21 cellular contexts compared by ENCODE assay signal in the genomic region with DNA sequence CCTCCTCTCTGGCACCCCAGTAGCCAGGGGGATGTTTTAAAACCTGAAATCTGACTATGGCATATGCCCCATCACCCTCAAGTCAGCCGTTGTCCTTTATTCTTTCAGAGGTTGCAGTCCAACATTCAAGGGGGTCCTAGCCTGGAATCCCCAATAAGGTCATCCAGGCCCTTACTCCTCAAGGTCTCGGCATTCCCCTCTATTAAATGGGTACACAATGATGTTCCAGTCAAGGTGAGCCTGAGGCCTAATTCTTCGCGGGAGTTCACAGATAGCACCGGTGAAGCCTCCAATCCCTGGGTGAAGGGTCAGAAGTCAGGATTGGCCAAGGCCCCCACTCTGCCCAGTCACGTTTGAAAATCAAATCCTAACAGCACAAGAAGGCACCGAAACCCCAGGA. TPM values are rescaled to one million over a fixed set of nuclear protein-coding genes. Genes with fewer than 3 reads are reported as not detected.
DNase-seq lines count a peak whose midpoint lies in the region; ATAC-seq, FAIRE-seq and TF ChIP-seq lines count a peak whose summit lies in the region.
"Had no signal": no experiment of that assay in that cellular context is flagged by ENCODE, and none has a peak within 500 bp of the region (broad histone marks: within the 10 kb centered on the region; RNA-seq: fewer than 3 reads in every experiment).

No MANE protein-coding gene starts in this region.

- TF ChIP-seq CTCF in K562 (IDR thresholded peaks at IDR 0.05 in 2 of 3, conservative IDR thresholded peaks at IDR 0.05 in 1 of 3; ENCODE audit: insufficient read depth in 2 of 3, low read depth in 1 of 3, low read length in 3 of 3) (no peak), OCI-LY7 (conservative IDR thresholded peaks at IDR 0.05; ENCODE audit: low read length) (no peak)

- peak overlapping the region; percentile 55 for H4K8ac ChIP-seq in mesenchymal stem cell (ENCODE audit: low read length)
- H4K8ac ChIP-seq in trophoblast cell (ENCODE audit: low read depth, low read length) = no peak overlapping the region

- peak overlapping the region; percentile 62 for H2BK15ac ChIP-seq in mesenchymal stem cell (ENCODE audit: low read depth, poor library complexity, severe bottlenecking)

- in situ Hi-C loops in K562 (cut with MboI) = no loop called here

- H3K9ac ChIP-seq in NT2/D1 (ENCODE audit: insufficient read length, low read depth) = peak overlapping the region; percentile 34
- H3K9ac ChIP-seq in K562 (ENCODE audit: insufficient read depth in 1 of 2, low read depth in 2 of 2, low read length in 2 of 2) = no peak overlapping the region
- H3K9ac ChIP-seq in mesenchymal stem cell (ENCODE audit: low read length) = no peak overlapping the region
- H3K9ac ChIP-seq in trophoblast cell (ENCODE audit: low read length) = no peak overlapping the region
- H3K9ac ChIP-seq: BLaER1, GM23248 had no signal

- no peaks in the 10 kb centered on the region for H3K9me3 ChIP-seq in NT2/D1 (ENCODE audit: insufficient read depth, low read length)
- no peaks in the 10 kb centered on the region for H3K9me3 ChIP-seq in K562 (replicated peaks; ENCODE audit: control insufficient read depth, insufficient read depth, low read depth, low read length)
- H3K9me3 ChIP-seq in mesenchymal stem cell (ENCODE audit: control insufficient read depth, low read length) = no peaks in the 10 kb centered on the region
- no peaks in the 10 kb centered on the region for H3K9me3 ChIP-seq in trophoblast cell (ENCODE audit: insufficient read depth, low read depth, low read length)
- H3K9me3 ChIP-seq in OCI-LY7 (ENCODE audit: low read length) = no peaks in the 10 kb centered on the region
- H3K9me3 ChIP-seq: BLaER1 had no signal

- no peak overlapping the region for H4K12ac ChIP-seq in trophoblast cell (ENCODE audit: low read depth, low read length)

- no peak overlapping the region for H2BK5ac ChIP-seq in mesenchymal stem cell (ENCODE audit: low read depth, low read length, poor library complexity, severe bottlenecking)
- H2BK5ac ChIP-seq in trophoblast cell (ENCODE audit: low read depth, low read length, poor library complexity) = no peak overlapping the region

- H3K4me3 ChIP-seq in NT2/D1 (ENCODE audit: insufficient read length, low read depth) (no peak overlapping the region), K562 (no peak overlapping the region), mesenchymal stem cell (ENCODE audit: insufficient read depth in 1 of 2, low read depth in 1 of 2, low read length in 2 of 2) (no peak overlapping the region), trophoblast cell (ENCODE audit: low read depth, low read length) (no peak overlapping the region), OCI-LY7 (ENCODE audit: low read depth, low read length, poor library complexity, severe bottlenecking) (no peak overlapping the region)
- H3K4me3 ChIP-seq: BLaER1, GM23248 had no signal

- H2AK5ac ChIP-seq in mesenchymal stem cell (ENCODE audit: low read length, severe bottlenecking) = no peak overlapping the region
- H2AK5ac ChIP-seq in trophoblast cell (ENCODE audit: low read length) = no peak overlapping the region

- H3K79me2 ChIP-seq in K562 (ENCODE audit: control insufficient read depth, insufficient read depth, low read length) (no peaks in the 10 kb centered on the region), trophoblast cell (ENCODE audit: control insufficient read depth, insufficient read depth, low read length, poor library complexity) (peaks cover 4% of the 10 kb centered on the region), OCI-LY7 (ENCODE audit: insufficient read depth, low read depth, low read length) (no peaks in the 10 kb centered on the region)

- H4K91ac ChIP-seq in mesenchymal stem cell (ENCODE audit: low read length) (no peak overlapping the region), trophoblast cell (ENCODE audit: low read depth, low read length) (peak overlapping the region; percentile 19)

- H3K79me1 ChIP-seq in mesenchymal stem cell (replicated peaks; ENCODE audit: low read length, poor library complexity, severe bottlenecking) (no peaks in the 10 kb centered on the region), trophoblast cell (ENCODE audit: low read length) (peaks cover 17% of the 10 kb centered on the region)

- intact Hi-C loops in K562 (cut with micrococcal nuclease) = no loop called here
- intact Hi-C loops in OCI-LY7 (cut with micrococcal nuclease; ENCODE audit: unreplicated experiment) = no loop called here

- no peak for FAIRE-seq in K562 (lab: Jason Lieb, UNC)
- FAIRE-seq: A204.1 had no signal

- no peaks in the 10 kb centered on the region for H4K20me1 ChIP-seq in K562 (replicated peaks; ENCODE audit: control insufficient read depth, insufficient read depth, low read length)
- H4K20me1 ChIP-seq in OCI-LY7 (ENCODE audit: insufficient read depth, low read length) = no peaks in the 10 kb centered on the region
- H4K20me1 ChIP-seq: BLaER1 had no signal

- no peak overlapping the region for H3K4ac ChIP-seq in mesenchymal stem cell (ENCODE audit: low read depth in 1 of 2, low read length in 2 of 2)
- H3K4ac ChIP-seq in trophoblast cell (ENCODE audit: low read depth, low read length) = no peak overlapping the region

- WGBS in K562 (ENCODE audit: insufficient coverage, low coverage, missing lambda C conversion rate) = 10% methylated on average over 4 of the region's 7 CpGs
- WGBS in mesenchymal stem cell = 96% methylated on average over 7 of the region's 7 CpGs
- WGBS in trophoblast cell (ENCODE audit: extremely low coverage, insufficient coverage, insufficient read length) = no CpG with 5 or more reads among the region's 7 CpGs

- no peaks in the 10 kb centered on the region for H3K9me2 ChIP-seq in OCI-LY7 (ENCODE audit: insufficient read depth, low read length)

- H3K23ac ChIP-seq in mesenchymal stem cell (ENCODE audit: low read length in 2 of 2) = no peak overlapping the region
- no peak overlapping the region for H3K23ac ChIP-seq in trophoblast cell (ENCODE audit: low read length)

- H3K14ac ChIP-seq in mesenchymal stem cell (ENCODE audit: low read length in 2 of 2) (no peak overlapping the region), trophoblast cell (ENCODE audit: low read length) (no peak overlapping the region)

- TF ChIP-seq POLR2A in K562 (conservative IDR thresholded peaks at IDR 0.05) = no peak

- BruUV-seq in K562 (replicated peaks; lab: Mats Ljungman, UMichigan) = no TSS peak
- BruUV-seq in OCI-LY7 (replicated peaks; lab: Mats Ljungman, UMichigan) = no TSS peak

- no peak for ATAC-seq in K562
- ATAC-seq in HG03460 (IDR thresholded peaks at IDR 0.05; ENCODE audit: unreplicated experiment) = no peak

- H3K18ac ChIP-seq in mesenchymal stem cell (ENCODE audit: low read depth in 1 of 2, low read length in 2 of 2) = no peak overlapping the region
- no peak overlapping the region for H3K18ac ChIP-seq in trophoblast cell (ENCODE audit: low read length)

- H3K9me1 ChIP-seq in K562 (ENCODE audit: control insufficient read depth, insufficient read depth, low read length) = no peaks in the 10 kb centered on the region

- no peak for TF ChIP-seq EP300 in K562 (IDR thresholded peaks at IDR 0.05; ENCODE audit: low read length)

- H3K27me3 ChIP-seq in NT2/D1 (ENCODE audit: insufficient read depth, insufficient read length) (no peaks in the 10 kb centered on the region), K562 (ENCODE audit: control insufficient read depth in 2 of 2, insufficient read depth in 2 of 2, low read length in 2 of 2) (no peaks in the 10 kb centered on the region), mesenchymal stem cell (ENCODE audit: control insufficient read depth in 1 of 2, insufficient read depth in 1 of 2, low read length in 2 of 2) (peaks cover 0 to 34% of the 10 kb centered on the region in 2 experiments), trophoblast cell (ENCODE audit: insufficient read depth, low read length) (no peaks in the 10 kb centered on the region)
- H3K27me3 ChIP-seq: BLaER1 had no signal

- H2BK12ac ChIP-seq in mesenchymal stem cell (ENCODE audit: low read length in 2 of 2) = peak overlapping the region; percentile 38 to 65
- H2BK12ac ChIP-seq in trophoblast cell (ENCODE audit: low read length) = no peak overlapping the region

- no peak overlapping the region for H2AFZ ChIP-seq in K562 (ENCODE audit: low read depth, low read length)
- no peak overlapping the region for H2AFZ ChIP-seq in mesenchymal stem cell (ENCODE audit: low read depth, low read length)
- no peak overlapping the region for H2AFZ ChIP-seq in trophoblast cell (ENCODE audit: insufficient read depth, low read length, poor library complexity)
- H2AFZ ChIP-seq in OCI-LY7 (ENCODE audit: low read length) = no peak overlapping the region
- H2AFZ ChIP-seq: GM23248 had no signal

- POLR2A ChIA-PET in K562 (lab: Yijun Ruan, JAX) (no interaction called here), OCI-LY7 (lab: Charles Lee) (no interaction called here)

- H3K4me2 ChIP-seq in K562 (ENCODE audit: insufficient read depth, low read length) (no peak overlapping the region), mesenchymal stem cell (ENCODE audit: low read length, poor library complexity, severe bottlenecking) (no peak overlapping the region), trophoblast cell (ENCODE audit: low read length) (no peak overlapping the region), OCI-LY7 (ENCODE audit: low read length) (no peak overlapping the region)
- H3K4me2 ChIP-seq: BLaER1 had no signal

- DNase-seq in NT2/D1 (ENCODE audit: low read depth, low spot score) = no peak
- no peak for DNase-seq in K562 (ENCODE audit: extremely low read depth in 1 of 4, low spot score in 3 of 4)
- no peak for DNase-seq in mesenchymal stem cell
- DNase-seq in trophoblast cell = no peak
- no peak for DNase-seq in CD1c-positive myeloid dendritic cell (ENCODE audit: extremely low spot score)
- DNase-seq in OCI-LY7 (ENCODE audit: low spot score) = no peak
- DNase-seq: CD4-positive, alpha-beta T cell; GM23248; H9; Karpas-422; NCI-H1092 treated with DMSO at 0.1 percent for 48 hours; NCI-H1436 treated with DMSO at 0.1 percent for 48 hours; NCI-H187 treated with DMSO at 0.1 percent for 48 hours; NCI-H2107; NCI-H748 treated with DMSO at 0.1 percent for 48 hours; RPMI8226; SHP77 treated with DMSO at 0.1 percent for 48 hours had no signal

- no peak overlapping the region for H3K27ac ChIP-seq in K562 (ENCODE audit: extremely low read depth, low read depth, low read length)
- H3K27ac ChIP-seq in mesenchymal stem cell (ENCODE audit: low read length, poor library complexity, severe bottlenecking) = no peak overlapping the region
- H3K27ac ChIP-seq in trophoblast cell (ENCODE audit: low read depth, low read length) = no peak overlapping the region
- H3K27ac ChIP-seq in OCI-LY7 (ENCODE audit: low read depth, low read length, poor library complexity, severe bottlenecking) = no peak overlapping the region
- H3K27ac ChIP-seq: BLaER1, GM23248 had no signal

- no peak for TF ChIP-seq RAD21 in K562 (CRISPR knock-in tag; conservative IDR thresholded peaks at IDR 0.05 in 1 of 2, IDR thresholded peaks at IDR 0.05 in 1 of 2)

- H3K36me3 ChIP-seq in NT2/D1 (ENCODE audit: insufficient read depth, insufficient read length, low read length) (no peaks in the 10 kb centered on the region), K562 (ENCODE audit: control insufficient read depth, insufficient read depth, low read length) (no peaks in the 10 kb centered on the region), mesenchymal stem cell (ENCODE audit: control insufficient read depth in 1 of 2, insufficient read depth in 2 of 2, low read depth in 1 of 2, low read length in 2 of 2) (no peaks in the 10 kb centered on the region), trophoblast cell (ENCODE audit: control insufficient read depth in 1 of 2, insufficient read depth in 2 of 2, low read length in 2 of 2) (no peaks in the 10 kb centered on the region), OCI-LY7 (ENCODE audit: insufficient read depth, low read length) (no peaks in the 10 kb centered on the region)
- H3K36me3 ChIP-seq: BLaER1 had no signal

- CTCF ChIA-PET in K562 (lab: Yijun Ruan, JAX; ENCODE audit: low intra/inter-chr PET ratio) = no interaction called here
- CTCF ChIA-PET in OCI-LY7 (lab: Charles Lee; ENCODE audit: unreplicated experiment) = no interaction called here

- peaks cover 30% of the 10 kb centered on the region for H3K4me1 ChIP-seq in NT2/D1 (ENCODE audit: insufficient read depth, insufficient read length)
- peaks cover 0 to 5% of the 10 kb centered on the region in 2 experiments; a peak in 2 of 5 replicates for H3K4me1 ChIP-seq in K562 (replicated peaks in 1 of 2; ENCODE audit: control insufficient read depth in 2 of 2, insufficient read depth in 2 of 2, low read length in 2 of 2)
- peaks cover 2% of the 10 kb centered on the region for H3K4me1 ChIP-seq in mesenchymal stem cell (ENCODE audit: control insufficient read depth, insufficient read depth, low read depth, low read length)
- H3K4me1 ChIP-seq in trophoblast cell (ENCODE audit: control insufficient read depth in 1 of 2, insufficient read depth in 2 of 2, low read length in 2 of 2) = peaks cover 22 to 23% of the 10 kb centered on the region in 2 experiments
- H3K4me1 ChIP-seq in OCI-LY7 (ENCODE audit: insufficient read depth, low read length, poor library complexity, severe bottlenecking) = no peaks in the 10 kb centered on the region
- H3K4me1 ChIP-seq: BLaER1 had no signal

- H2BK120ac ChIP-seq in mesenchymal stem cell (ENCODE audit: low read depth, low read length) = no peak overlapping the region
- H2BK120ac ChIP-seq in trophoblast cell (ENCODE audit: insufficient read depth, low read length, poor library complexity) = no peak overlapping the region

RNA-seq across cellular contexts. Expression of gene SEMA3F, which starts 8.1 kb away (rescaled TPM):
- total RNA-seq in K562 (2011; cell fraction: chromatin; rRNA removed; ENCODE audit: low replicate concordance) = 6.4 and 18.2 TPM in 2 replicates
- total RNA-seq in K562 (2011; cell fraction: nucleolus; rRNA removed) = 15.1 and 18.5 TPM in 2 replicates
- 8.9 and 11.7 TPM in 2 replicates for total RNA-seq in K562 (2011; cell fraction: nucleoplasm; rRNA removed)
- 2.0 and 2.3 TPM in 2 replicates for total RNA-seq in K562 (2014; rRNA removed)
- total RNA-seq in K562 (2014; rRNA removed; fragmentation: Illumina TruSeq; extraction: Trizol) = 0.54 and 0.58 TPM in 2 replicates
- total RNA-seq in K562 (2015; rRNA removed; fragmentation: Illumina TruSeq; extraction: Trizol) = 0.45 and 0.76 TPM in 2 replicates
- 2.6 and 3.0 TPM in 2 replicates for total RNA-seq in K562 (2021)
- polyA plus RNA-seq in K562 (2011; rRNA removed) = 2.6 and 3.8 TPM in 2 replicates
- polyA plus RNA-seq in K562 (2011; cell fraction: cytosol; rRNA removed) = 3.4 and 4.9 TPM in 2 replicates
- 11.8 and 13.0 TPM in 2 replicates for polyA plus RNA-seq in K562 (2011; cell fraction: nucleus; rRNA removed)
- 1.2 and 2.0 TPM in 2 replicates for polyA plus RNA-seq in K562 (2012)
- 1.5 and 1.7 TPM in 2 replicates for polyA plus RNA-seq in K562 (2014; fragmentation: Illumina TruSeq; extraction: Trizol)
- polyA plus RNA-seq in K562 (2014; fragmentation: Nextera tagmentation; extraction: Ambion mirVana) = not detected
- polyA plus RNA-seq in K562 (2014; rRNA removed) = 1.2 and 2.7 TPM in 2 replicates
- 2.7 and 4.2 TPM in 2 replicates for polyA minus RNA-seq in K562 (2011; rRNA and poly(A)+ RNA removed)
- 7.0 and 15.3 TPM in 2 replicates for polyA minus RNA-seq in K562 (2011; cell fraction: cytosol; rRNA and poly(A)+ RNA removed)
- polyA minus RNA-seq in K562 (2011; cell fraction: nucleus; rRNA and poly(A)+ RNA removed) = 6.1 and 8.2 TPM in 2 replicates
- polyA plus RNA-seq in mesenchymal stem cell (2013, experiment 1 of 2) = 23.6 TPM
- 23.0 TPM for polyA plus RNA-seq in mesenchymal stem cell (2013, experiment 2 of 2)
- 16.3 and 18.1 TPM in 2 replicates for polyA plus RNA-seq in trophoblast cell (2013)
- total RNA-seq in OCI-LY7 (2014; rRNA removed; shearing (Covaris generic)) = 0.28 TPM in 1 of 2 replicates, not detected in the other
- 0.18 and 0.84 TPM in 2 replicates for total RNA-seq in OCI-LY7 (2022)

RNA-seq across cellular contexts. Expression of gene GNAT1, which starts 44.4 kb away (rescaled TPM):
- total RNA-seq in K562 (2011; cell fraction: chromatin; rRNA removed; ENCODE audit: low replicate concordance) = not detected in 2 replicates
- not detected in 2 replicates for total RNA-seq in K562 (2011; cell fraction: nucleolus; rRNA removed)
- 0.15 TPM in 1 of 2 replicates, not detected in the other for total RNA-seq in K562 (2011; cell fraction: nucleoplasm; rRNA removed)
- total RNA-seq in K562 (2014; rRNA removed) (not detected in 2 replicates), K562 (2014; rRNA removed; fragmentation: Illumina TruSeq; extraction: Trizol) (not detected in 2 replicates), K562 (2015; rRNA removed; fragmentation: Illumina TruSeq; extraction: Trizol) (not detected in 2 replicates), K562 (2021) (not detected in 2 replicates), OCI-LY7 (2022) (not detected in 2 replicates)
- polyA plus RNA-seq in K562 (2011; rRNA removed) (not detected in 2 replicates), K562 (2014; fragmentation: Illumina TruSeq; extraction: Trizol) (not detected in 2 replicates), K562 (2014; fragmentation: Nextera tagmentation; extraction: Ambion mirVana) (not detected), K562 (2014; rRNA removed) (not detected in 2 replicates)
- not detected in 2 replicates for polyA plus RNA-seq in K562 (2011; cell fraction: cytosol; rRNA removed)
- not detected in 2 replicates for polyA plus RNA-seq in K562 (2011; cell fraction: nucleus; rRNA removed)
- polyA plus RNA-seq in K562 (2012) = not detected in 2 replicates
- polyA minus RNA-seq in K562 (2011; rRNA and poly(A)+ RNA removed) = not detected in 2 replicates
- not detected in 2 replicates for polyA minus RNA-seq in K562 (2011; cell fraction: cytosol; rRNA and poly(A)+ RNA removed)
- polyA minus RNA-seq in K562 (2011; cell fraction: nucleus; rRNA and poly(A)+ RNA removed) = not detected in 2 replicates
- not detected for polyA plus RNA-seq in mesenchymal stem cell (2013, experiment 1 of 2)
- not detected for polyA plus RNA-seq in mesenchymal stem cell (2013, experiment 2 of 2)
- not detected in 2 replicates for polyA plus RNA-seq in trophoblast cell (2013)
- total RNA-seq in OCI-LY7 (2014; rRNA removed; shearing (Covaris generic)) = not detected in 2 replicates
- total RNA-seq: GM23248, H9 had no signal
- polyA plus RNA-seq: AG04450, GM23248 had no signal

RNA-seq across cellular contexts. Expression of gene SLC38A3, which starts 58.1 kb away (rescaled TPM):
- total RNA-seq in K562 (2011; cell fraction: chromatin; rRNA removed; ENCODE audit: low replicate concordance) = 0.99 and 3.1 TPM in 2 replicates
- 1.6 and 3.8 TPM in 2 replicates for total RNA-seq in K562 (2011; cell fraction: nucleolus; rRNA removed)
- total RNA-seq in K562 (2011; cell fraction: nucleoplasm; rRNA removed) = 1.3 and 1.5 TPM in 2 replicates
- 0.09 TPM in 1 of 2 replicates, not detected in the other for total RNA-seq in K562 (2014; rRNA removed)
- total RNA-seq in K562 (2014; rRNA removed; fragmentation: Illumina TruSeq; extraction: Trizol) = not detected in 2 replicates
- total RNA-seq in K562 (2015; rRNA removed; fragmentation: Illumina TruSeq; extraction: Trizol) = not detected in 2 replicates
- 0.16 and 0.27 TPM in 2 replicates for total RNA-seq in K562 (2021)
- polyA plus RNA-seq in K562 (2011; rRNA removed) = 0.38 and 0.66 TPM in 2 replicates
- 0.47 and 0.52 TPM in 2 replicates for polyA plus RNA-seq in K562 (2011; cell fraction: cytosol; rRNA removed)
- polyA plus RNA-seq in K562 (2011; cell fraction: nucleus; rRNA removed) = 2.9 and 4.2 TPM in 2 replicates
- not detected in 2 replicates for polyA plus RNA-seq in K562 (2012)
- not detected in 2 replicates for polyA plus RNA-seq in K562 (2014; fragmentation: Illumina TruSeq; extraction: Trizol)
- not detected for polyA plus RNA-seq in K562 (2014; fragmentation: Nextera tagmentation; extraction: Ambion mirVana)
- not detected in 2 replicates for polyA plus RNA-seq in K562 (2014; rRNA removed)
- 0.46 and 0.57 TPM in 2 replicates for polyA minus RNA-seq in K562 (2011; rRNA and poly(A)+ RNA removed)
- polyA minus RNA-seq in K562 (2011; cell fraction: cytosol; rRNA and poly(A)+ RNA removed) = 0.29 and 1.1 TPM in 2 replicates
- polyA minus RNA-seq in K562 (2011; cell fraction: nucleus; rRNA and poly(A)+ RNA removed) = 0.54 and 0.78 TPM in 2 replicates
- polyA plus RNA-seq in mesenchymal stem cell (2013, experiment 1 of 2) = 0.01 TPM
- 0.03 TPM for polyA plus RNA-seq in mesenchymal stem cell (2013, experiment 2 of 2)
- polyA plus RNA-seq in trophoblast cell (2013) = 85.8 and 92.3 TPM in 2 replicates
- total RNA-seq in OCI-LY7 (2014; rRNA removed; shearing (Covaris generic)) = not detected in 2 replicates
- total RNA-seq in OCI-LY7 (2022) = not detected in 2 replicates
- total RNA-seq: GM23248 had no signal

RNA-seq across cellular contexts. Expression of gene RBM5, which starts 58.3 kb away (rescaled TPM):
- 479 and 783 TPM in 2 replicates for total RNA-seq in K562 (2011; cell fraction: chromatin; rRNA removed; ENCODE audit: low replicate concordance)
- 241 and 243 TPM in 2 replicates for total RNA-seq in K562 (2011; cell fraction: nucleolus; rRNA removed)
- 327 and 405 TPM in 2 replicates for total RNA-seq in K562 (2011; cell fraction: nucleoplasm; rRNA removed)
- 61.3 and 108 TPM in 2 replicates for total RNA-seq in K562 (2014; rRNA removed)
- 92.5 and 100.0 TPM in 2 replicates for total RNA-seq in K562 (2014; rRNA removed; fragmentation: Illumina TruSeq; extraction: Trizol)
- total RNA-seq in K562 (2015; rRNA removed; fragmentation: Illumina TruSeq; extraction: Trizol) = 87.9 and 90.2 TPM in 2 replicates
- total RNA-seq in K562 (2021) = 58.4 and 61.3 TPM in 2 replicates
- 153 and 187 TPM in 2 replicates for polyA plus RNA-seq in K562 (2011; rRNA removed)
- 82.3 and 85.3 TPM in 2 replicates for polyA plus RNA-seq in K562 (2011; cell fraction: cytosol; rRNA removed)
- polyA plus RNA-seq in K562 (2011; cell fraction: nucleus; rRNA removed) = 629 and 658 TPM in 2 replicates
- 52.0 and 57.7 TPM in 2 replicates for polyA plus RNA-seq in K562 (2012)
- polyA plus RNA-seq in K562 (2014; fragmentation: Illumina TruSeq; extraction: Trizol) = 75.7 and 86.1 TPM in 2 replicates
- polyA plus RNA-seq in K562 (2014; fragmentation: Nextera tagmentation; extraction: Ambion mirVana) = 10 to 100 TPM; 24.5 to 53.3 TPM
- 81.6 and 87.8 TPM in 2 replicates for polyA plus RNA-seq in K562 (2014; rRNA removed)
- polyA minus RNA-seq in K562 (2011; rRNA and poly(A)+ RNA removed) = 392 and 565 TPM in 2 replicates
- 56.4 and 70.4 TPM in 2 replicates for polyA minus RNA-seq in K562 (2011; cell fraction: cytosol; rRNA and poly(A)+ RNA removed)
- 131 and 213 TPM in 2 replicates for polyA minus RNA-seq in K562 (2011; cell fraction: nucleus; rRNA and poly(A)+ RNA removed)
- 58.5 TPM for polyA plus RNA-seq in mesenchymal stem cell (2013, experiment 1 of 2)
- polyA plus RNA-seq in mesenchymal stem cell (2013, experiment 2 of 2) = 54.7 TPM
- polyA plus RNA-seq in trophoblast cell (2013) = 105 and 107 TPM in 2 replicates
- total RNA-seq in OCI-LY7 (2014; rRNA removed; shearing (Covaris generic)) = 139 and 192 TPM in 2 replicates
- 197 and 223 TPM in 2 replicates for total RNA-seq in OCI-LY7 (2022)
